ENCODE assay signal across 9 cellular contexts in genomic region chr9:137049544-137050449, GRCh38. TPM values are rescaled to one million over a fixed set of nuclear protein-coding genes. Genes with fewer than 3 reads are reported as not detected.
DNase-seq lines count a peak whose midpoint lies in the region; ATAC-seq, FAIRE-seq and TF ChIP-seq lines count a peak whose summit lies in the region.
"Had no signal": no experiment of that assay in that cellular context is flagged by ENCODE, and none has a peak within 500 bp of the region (broad histone marks: within the 10 kb centered on the region; RNA-seq: fewer than 3 reads in every experiment).

No MANE protein-coding gene starts in this region.

- H3K4me2 ChIP-seq in K562 (ENCODE audit: insufficient read depth, low read length), result no peak overlapping the region

- DNase-seq in D721Med (ENCODE audit: insufficient read length, low spot score) (peak; percentile 89), KG1 (lab: John Stamatoyannopoulos, UW) (peak; percentile 32), SJCRH30 (peak; percentile 71 to 88), K562 (ENCODE audit: extremely low read depth in 1 of 4, low spot score in 3 of 4) (peak; percentile 73 to 85 (median 77)), lower lobe of right lung (no peak), thoracic aorta (ENCODE audit: low spot score) (no peak), hepatic stellate cell (ENCODE audit: low spot score) (no peak)

- H3K4me1 ChIP-seq in SJCRH30, result peaks cover 10% of the 10 kb centered on the region
- H3K4me1 ChIP-seq in K562 (replicated peaks in 1 of 2; ENCODE audit: control insufficient read depth in 2 of 2, insufficient read depth in 2 of 2, low read length in 2 of 2), result peaks cover 2 to 76% of the 10 kb centered on the region in 2 experiments; a peak in 3 of 5 replicates
- peaks cover 34% of the 10 kb centered on the region for H3K4me1 ChIP-seq in lower lobe of right lung
- peaks cover 16 to 23% of the 10 kb centered on the region in 2 donors for H3K4me1 ChIP-seq in thoracic aorta (ENCODE audit: control insufficient read depth in 1 of 2, low read depth in 2 of 2)

- H3K27me3 ChIP-seq in SJCRH30, result peaks cover 12% of the 10 kb centered on the region
- H3K27me3 ChIP-seq in K562 (ENCODE audit: control insufficient read depth in 2 of 2, insufficient read depth in 2 of 2, low read length in 2 of 2), result peaks cover 1 to 24% of the 10 kb centered on the region in 2 experiments; a peak in 4 of 5 replicates
- peaks cover 90% of the 10 kb centered on the region for H3K27me3 ChIP-seq in lower lobe of right lung (ENCODE audit: low read depth)
- H3K27me3 ChIP-seq in thoracic aorta (replicated peaks; ENCODE audit: insufficient read depth), result peaks cover 22% of the 10 kb centered on the region

- in situ Hi-C loops in K562 (cut with MboI), result no loop called here

- H3K27ac ChIP-seq in SJCRH30, result no peak overlapping the region
- H3K27ac ChIP-seq in K562 (ENCODE audit: extremely low read depth, low read depth, low read length), result no peak overlapping the region
- H3K27ac ChIP-seq in lower lobe of right lung, result no peak overlapping the region
- no peak overlapping the region for H3K27ac ChIP-seq in thoracic aorta

- peak; percentile 29 to 68; a peak in 3 of 4 replicates for TF ChIP-seq RAD21 in K562 (CRISPR knock-in tag; conservative IDR thresholded peaks at IDR 0.05 in 1 of 2, IDR thresholded peaks at IDR 0.05 in 1 of 2)

- TF ChIP-seq EP300 in K562 (IDR thresholded peaks at IDR 0.05; ENCODE audit: low read length), result no peak

- TF ChIP-seq CTCF in D721Med (IDR thresholded peaks at IDR 0.05; ENCODE audit: insufficient read depth, missing control alignments), result peak; percentile 63
- peak; percentile 83 to 85 (median 83) for TF ChIP-seq CTCF in K562 (IDR thresholded peaks at IDR 0.05 in 2 of 3, conservative IDR thresholded peaks at IDR 0.05 in 1 of 3; ENCODE audit: insufficient read depth in 2 of 3, low read depth in 1 of 3, low read length in 3 of 3)
- TF ChIP-seq CTCF in lower lobe of right lung (IDR thresholded peaks at IDR 0.05), result peak; percentile 48
- peak; percentile 8 for TF ChIP-seq CTCF in thoracic aorta (IDR thresholded peaks at IDR 0.05)

- no peaks in the 10 kb centered on the region for H3K9me3 ChIP-seq in SJCRH30 (replicated peaks)
- H3K9me3 ChIP-seq in K562 (replicated peaks; ENCODE audit: control insufficient read depth, insufficient read depth, low read depth, low read length), result no peaks in the 10 kb centered on the region
- no peaks in the 10 kb centered on the region for H3K9me3 ChIP-seq in lower lobe of right lung
- no peaks in the 10 kb centered on the region for H3K9me3 ChIP-seq in thoracic aorta

- WGBS in K562 (ENCODE audit: insufficient coverage, low coverage, missing lambda C conversion rate), result 10% methylated on average over 34 of the region's 38 CpGs

- H3K4me3 ChIP-seq in SJCRH30 (no peak overlapping the region), K562 (no peak overlapping the region), lower lobe of right lung (no peak overlapping the region), thoracic aorta (no peak overlapping the region)
- H3K4me3 ChIP-seq: lung had no signal

- H4K20me1 ChIP-seq in K562 (replicated peaks; ENCODE audit: control insufficient read depth, insufficient read depth, low read length), result peaks cover 34% of the 10 kb centered on the region

- H3K36me3 ChIP-seq in SJCRH30 (no peaks in the 10 kb centered on the region), K562 (ENCODE audit: control insufficient read depth, insufficient read depth, low read length) (no peaks in the 10 kb centered on the region), lower lobe of right lung (no peaks in the 10 kb centered on the region), thoracic aorta (no peaks in the 10 kb centered on the region)

- POLR2A ChIA-PET in K562 (lab: Yijun Ruan, JAX), result interaction anchor here (0.6 to 1.8 kb wide), 3 partner anchors 190 to 404 kb away, joined by 3 to 4 read pairs (median 4); no protein-coding TSS in a partner anchor

- no TSS peak for BruUV-seq in K562 (replicated peaks; lab: Mats Ljungman, UMichigan)

- intact Hi-C loops in K562 (cut with micrococcal nuclease), result loop anchor here (2.0 to 5.0 kb wide), 2 partner anchors 68 to 177 kb away; partner anchors contain the start of gene RNF224
- intact Hi-C loops in lower lobe of right lung (cut with DNase I), result no loop called here

- H3K79me2 ChIP-seq in K562 (ENCODE audit: control insufficient read depth, insufficient read depth, low read length), result no peaks in the 10 kb centered on the region

- no peak for FAIRE-seq in D721Med (lab: Jason Lieb, UNC)
- peak; percentile 83 for FAIRE-seq in K562 (lab: Jason Lieb, UNC)

- H2AFZ ChIP-seq in K562 (ENCODE audit: low read depth, low read length), result no peak overlapping the region

- CTCF ChIA-PET in K562 (lab: Yijun Ruan, JAX; ENCODE audit: low intra/inter-chr PET ratio), result interaction anchor here (0.6 to 1.6 kb wide), 4 partner anchors 17 to 187 kb away, joined by 3 to 6 read pairs (median 4); partner anchors contain the start of genes ANAPC2 and SSNA1

- H3K9ac ChIP-seq in K562 (ENCODE audit: insufficient read depth in 1 of 2, low read depth in 2 of 2, low read length in 2 of 2), result 0 out of 4 replicates have a peak overlapping the region, but pooled peaks of 1 of the 2 experiments have one; percentile 45

- peak; percentile 84 for ATAC-seq in K562
- ATAC-seq in lower lobe of right lung, result peak; percentile 23 to 52
- ATAC-seq in thoracic aorta (ENCODE audit: insufficient number of reproducible peaks, low FRiP score, low read depth), result no peak
- ATAC-seq in GM21528 (IDR thresholded peaks at IDR 0.05; ENCODE audit: low FRiP score, unreplicated experiment), result no peak

- peaks cover 2% of the 10 kb centered on the region for H3K9me1 ChIP-seq in K562 (ENCODE audit: control insufficient read depth, insufficient read depth, low read length)

- no peak for TF ChIP-seq POLR2A in K562 (conservative IDR thresholded peaks at IDR 0.05)

RNA-seq across cellular contexts. Expression of gene NPDC1, which starts 3.8 kb away (rescaled TPM):
- total RNA-seq in SJCRH30 (2014; rRNA removed; shearing (Covaris generic)), result 0.51 and 0.91 TPM in 2 replicates
- total RNA-seq in K562 (2011; cell fraction: chromatin; rRNA removed; ENCODE audit: low replicate concordance), result 1.1 and 4.2 TPM in 2 replicates
- 3.2 and 6.0 TPM in 2 replicates for total RNA-seq in K562 (2011; cell fraction: nucleolus; rRNA removed)
- 1.5 and 3.6 TPM in 2 replicates for total RNA-seq in K562 (2011; cell fraction: nucleoplasm; rRNA removed)
- total RNA-seq in K562 (2014; rRNA removed) (0.09 and 0.90 TPM in 2 replicates), K562 (2014; rRNA removed; fragmentation: Illumina TruSeq; extraction: Trizol) (not detected in 2 replicates), K562 (2015; rRNA removed; fragmentation: Illumina TruSeq; extraction: Trizol) (0.22 TPM in 1 of 2 replicates, not detected in the other), K562 (2021) (1.5 and 2.1 TPM in 2 replicates), lower lobe of right lung (124 TPM), thoracic aorta (10 to 100 TPM; 71.5 to 95.8 TPM)
- polyA plus RNA-seq in K562 (2011; rRNA removed) (1.3 and 3.9 TPM in 2 replicates), K562 (2014; fragmentation: Illumina TruSeq; extraction: Trizol) (0.06 and 0.21 TPM in 2 replicates), K562 (2014; fragmentation: Nextera tagmentation; extraction: Ambion mirVana) (not detected), K562 (2014; rRNA removed) (0.85 and 2.4 TPM in 2 replicates)
- polyA plus RNA-seq in K562 (2011; cell fraction: cytosol; rRNA removed), result 3.5 and 4.2 TPM in 2 replicates
- 32.5 and 34.7 TPM in 2 replicates for polyA plus RNA-seq in K562 (2011; cell fraction: nucleus; rRNA removed)
- 0.85 and 3.1 TPM in 2 replicates for polyA plus RNA-seq in K562 (2012)
- polyA minus RNA-seq in K562 (2011; rRNA and poly(A)+ RNA removed), result 0.14 and 0.18 TPM in 2 replicates
- 0.95 and 3.5 TPM in 2 replicates for polyA minus RNA-seq in K562 (2011; cell fraction: cytosol; rRNA and poly(A)+ RNA removed)
- polyA minus RNA-seq in K562 (2011; cell fraction: nucleus; rRNA and poly(A)+ RNA removed), result 2.0 and 3.9 TPM in 2 replicates

RNA-seq across cellular contexts. Expression of gene ENTPD2, which starts 4.1 kb away (rescaled TPM):
- total RNA-seq in SJCRH30 (2014; rRNA removed; shearing (Covaris generic)), result 1.9 and 2.0 TPM in 2 replicates
- 1.2 and 5.3 TPM in 2 replicates for total RNA-seq in K562 (2011; cell fraction: chromatin; rRNA removed; ENCODE audit: low replicate concordance)
- total RNA-seq in K562 (2011; cell fraction: nucleolus; rRNA removed), result 3.3 and 4.3 TPM in 2 replicates
- total RNA-seq in K562 (2011; cell fraction: nucleoplasm; rRNA removed), result 2.6 and 2.9 TPM in 2 replicates
- total RNA-seq in K562 (2014; rRNA removed) (0.12 and 0.14 TPM in 2 replicates), K562 (2014; rRNA removed; fragmentation: Illumina TruSeq; extraction: Trizol) (not detected in 2 replicates), K562 (2015; rRNA removed; fragmentation: Illumina TruSeq; extraction: Trizol) (not detected in 2 replicates), K562 (2021) (0.60 and 0.85 TPM in 2 replicates), lower lobe of right lung (0.62 TPM), thoracic aorta (under 1 TPM; 0.92 to 0.95 TPM)
- polyA plus RNA-seq in K562 (2011; rRNA removed) (0.11 and 0.51 TPM in 2 replicates), K562 (2014; fragmentation: Illumina TruSeq; extraction: Trizol) (0.17 and 0.21 TPM in 2 replicates), K562 (2014; fragmentation: Nextera tagmentation; extraction: Ambion mirVana) (under 1 TPM in 1 of 2 experiments, not detected in 1; 0.04 TPM), K562 (2014; rRNA removed) (0.22 TPM in 1 of 2 replicates, not detected in the other)
- 0.22 and 0.41 TPM in 2 replicates for polyA plus RNA-seq in K562 (2011; cell fraction: cytosol; rRNA removed)
- 4.8 and 5.7 TPM in 2 replicates for polyA plus RNA-seq in K562 (2011; cell fraction: nucleus; rRNA removed)
- polyA plus RNA-seq in K562 (2012), result 0.15 and 0.23 TPM in 2 replicates
- not detected in 2 replicates for polyA minus RNA-seq in K562 (2011; rRNA and poly(A)+ RNA removed)
- polyA minus RNA-seq in K562 (2011; cell fraction: cytosol; rRNA and poly(A)+ RNA removed), result 0.57 and 1.3 TPM in 2 replicates
- polyA minus RNA-seq in K562 (2011; cell fraction: nucleus; rRNA and poly(A)+ RNA removed), result 0.94 and 1.2 TPM in 2 replicates

RNA-seq across cellular contexts. Expression of gene FUT7, which starts 17.9 kb away (rescaled TPM):
- total RNA-seq in SJCRH30 (2014; rRNA removed; shearing (Covaris generic)), result not detected in 2 replicates
- total RNA-seq in K562 (2011; cell fraction: chromatin; rRNA removed; ENCODE audit: low replicate concordance), result not detected in 2 replicates
- not detected in 2 replicates for total RNA-seq in K562 (2011; cell fraction: nucleolus; rRNA removed)
- not detected in 2 replicates for total RNA-seq in K562 (2011; cell fraction: nucleoplasm; rRNA removed)
- not detected in 2 replicates for total RNA-seq in K562 (2014; rRNA removed)
- total RNA-seq in K562 (2014; rRNA removed; fragmentation: Illumina TruSeq; extraction: Trizol), result not detected in 2 replicates
- total RNA-seq in K562 (2015; rRNA removed; fragmentation: Illumina TruSeq; extraction: Trizol), result not detected in 2 replicates
- total RNA-seq in K562 (2021), result not detected in 2 replicates
- not detected in 2 replicates for polyA plus RNA-seq in K562 (2011; rRNA removed)
- polyA plus RNA-seq in K562 (2011; cell fraction: cytosol; rRNA removed), result not detected in 2 replicates
- not detected in 2 replicates for polyA plus RNA-seq in K562 (2011; cell fraction: nucleus; rRNA removed)
- not detected in 2 replicates for polyA plus RNA-seq in K562 (2012)
- not detected in 2 replicates for polyA plus RNA-seq in K562 (2014; fragmentation: Illumina TruSeq; extraction: Trizol)
- not detected for polyA plus RNA-seq in K562 (2014; fragmentation: Nextera tagmentation; extraction: Ambion mirVana)
- not detected in 2 replicates for polyA plus RNA-seq in K562 (2014; rRNA removed)
- polyA minus RNA-seq in K562 (2011; rRNA and poly(A)+ RNA removed), result not detected in 2 replicates
- polyA minus RNA-seq in K562 (2011; cell fraction: cytosol; rRNA and poly(A)+ RNA removed), result not detected in 2 replicates
- not detected in 2 replicates for polyA minus RNA-seq in K562 (2011; cell fraction: nucleus; rRNA and poly(A)+ RNA removed)
- 1.1 TPM for total RNA-seq in lower lobe of right lung
- not detected for total RNA-seq in thoracic aorta

RNA-seq across cellular contexts. Expression of gene SAPCD2, which starts 20.6 kb away (rescaled TPM):
- total RNA-seq in SJCRH30 (2014; rRNA removed; shearing (Covaris generic)), result 69.7 and 71.0 TPM in 2 replicates
- 12.7 and 42.0 TPM in 2 replicates for total RNA-seq in K562 (2011; cell fraction: chromatin; rRNA removed; ENCODE audit: low replicate concordance)
- 49.3 and 51.2 TPM in 2 replicates for total RNA-seq in K562 (2011; cell fraction: nucleolus; rRNA removed)
- 20.6 and 22.4 TPM in 2 replicates for total RNA-seq in K562 (2011; cell fraction: nucleoplasm; rRNA removed)
- total RNA-seq in K562 (2014; rRNA removed) (91.8 and 115 TPM in 2 replicates), K562 (2014; rRNA removed; fragmentation: Illumina TruSeq; extraction: Trizol) (13.1 and 15.8 TPM in 2 replicates), K562 (2015; rRNA removed; fragmentation: Illumina TruSeq; extraction: Trizol) (40.8 and 42.4 TPM in 2 replicates), K562 (2021) (72.1 and 78.8 TPM in 2 replicates), lower lobe of right lung (0.86 TPM), thoracic aorta (under 1 TPM; 0.41 to 0.92 TPM)
- polyA plus RNA-seq in K562 (2011; rRNA removed) (18.8 and 24.2 TPM in 2 replicates), K562 (2014; fragmentation: Illumina TruSeq; extraction: Trizol) (18.3 and 41.2 TPM in 2 replicates), K562 (2014; fragmentation: Nextera tagmentation; extraction: Ambion mirVana) (1 to 10 TPM; 3.4 to 3.7 TPM), K562 (2014; rRNA removed) (56.5 and 67.8 TPM in 2 replicates)
- 28.2 and 80.8 TPM in 2 replicates for polyA plus RNA-seq in K562 (2011; cell fraction: cytosol; rRNA removed)
- polyA plus RNA-seq in K562 (2011; cell fraction: nucleus; rRNA removed), result 42.6 and 60.8 TPM in 2 replicates
- 27.0 and 33.0 TPM in 2 replicates for polyA plus RNA-seq in K562 (2012)
- polyA minus RNA-seq in K562 (2011; rRNA and poly(A)+ RNA removed), result 6.7 and 11.1 TPM in 2 replicates
- 29.9 and 32.2 TPM in 2 replicates for polyA minus RNA-seq in K562 (2011; cell fraction: cytosol; rRNA and poly(A)+ RNA removed)
- polyA minus RNA-seq in K562 (2011; cell fraction: nucleus; rRNA and poly(A)+ RNA removed), result 16.6 and 17.5 TPM in 2 replicates

RNA-seq across cellular contexts. Expression of gene ABCA2, which starts 21.8 kb away (rescaled TPM):
- 4.0 and 4.6 TPM in 2 replicates for total RNA-seq in SJCRH30 (2014; rRNA removed; shearing (Covaris generic))
- 47.9 and 167 TPM in 2 replicates for total RNA-seq in K562 (2011; cell fraction: chromatin; rRNA removed; ENCODE audit: low replicate concordance)
- 116 and 131 TPM in 2 replicates for total RNA-seq in K562 (2011; cell fraction: nucleolus; rRNA removed)
- total RNA-seq in K562 (2011; cell fraction: nucleoplasm; rRNA removed), result 56.3 and 68.3 TPM in 2 replicates
- total RNA-seq in K562 (2014; rRNA removed) (4.6 and 5.5 TPM in 2 replicates), K562 (2014; rRNA removed; fragmentation: Illumina TruSeq; extraction: Trizol) (0.69 and 0.99 TPM in 2 replicates), K562 (2015; rRNA removed; fragmentation: Illumina TruSeq; extraction: Trizol) (1.6 and 2.9 TPM in 2 replicates), K562 (2021) (12.1 and 14.9 TPM in 2 replicates), lower lobe of right lung (45.0 TPM), thoracic aorta (10 to 100 TPM; 37.2 to 60.5 TPM)
- polyA plus RNA-seq in K562 (2011; rRNA removed) (12.1 and 24.4 TPM in 2 replicates), K562 (2014; fragmentation: Illumina TruSeq; extraction: Trizol) (6.1 and 9.9 TPM in 2 replicates), K562 (2014; fragmentation: Nextera tagmentation; extraction: Ambion mirVana) (not detected), K562 (2014; rRNA removed) (16.2 and 16.3 TPM in 2 replicates)
- polyA plus RNA-seq in K562 (2011; cell fraction: cytosol; rRNA removed), result 19.7 and 23.3 TPM in 2 replicates
- polyA plus RNA-seq in K562 (2011; cell fraction: nucleus; rRNA removed), result 253 and 318 TPM in 2 replicates
- 13.8 and 24.2 TPM in 2 replicates for polyA plus RNA-seq in K562 (2012)
- 6.6 and 8.6 TPM in 2 replicates for polyA minus RNA-seq in K562 (2011; rRNA and poly(A)+ RNA removed)
- 13.4 and 28.5 TPM in 2 replicates for polyA minus RNA-seq in K562 (2011; cell fraction: cytosol; rRNA and poly(A)+ RNA removed)
- polyA minus RNA-seq in K562 (2011; cell fraction: nucleus; rRNA and poly(A)+ RNA removed), result 43.2 and 52.5 TPM in 2 replicates

Comparison
In these comparisons a context has a peak if more than half of its experiments do, and no peak if none do; other contexts are left out.
1. DNase-seq: peak in D721Med (single experiment), KG1 (single experiment), SJCRH30 (2 of 2) and K562 (4 of 4); none in lower lobe of right lung (single experiment), thoracic aorta (single experiment) and hepatic stellate cell (single experiment).
2. CTCF ChIP-seq: peak in every context shown above with its lines; median percentile 83 in K562; 63 in D721Med; 48 in lower lobe of right lung; 8 in thoracic aorta.
3. ATAC-seq: peak in K562 (single experiment) and lower lobe of right lung (2 of 2); none in thoracic aorta (single experiment) and GM21528 (single experiment).
4. RNA of gene NPDC1, which starts 3.8 kb away (total RNA-seq): 124 TPM in lower lobe of right lung (single experiment) and 71.5 to 95.8 TPM in thoracic aorta; 0.51 to 0.91 TPM in SJCRH30 and 0.09 to 6.0 TPM in K562; every median in the first group is over 10 times any median in the second.